11 cellular contexts compared by ENCODE assay signal in genomic region chr17:10151667-10152496, GRCh38. TPM values are rescaled to one million over a fixed set of nuclear protein-coding genes. Genes with fewer than 3 reads are reported as not detected.
DNase-seq lines count a peak whose midpoint lies in the region; ATAC-seq lines count a peak whose summit lies in the region.
"Had no signal": no experiment of that assay in that cellular context is flagged by ENCODE, and none has a peak within 500 bp of the region (broad histone marks: within the 10 kb centered on the region; RNA-seq: fewer than 3 reads in every experiment).

No MANE protein-coding gene starts in this region.

- peak; percentile 94 for DNase-seq in MV-4-11 (lab: John Stamatoyannopoulos, UW)
- DNase-seq in Right ventricle myocardium superior, result no peak
- DNase-seq in stimulated activated effector memory CD8-positive, alpha-beta T cell treated with anti-CD3 and anti-CD28 coated beads, Interleukin-12 subunit alpha, Interleukin-12 subunit beta, amount 100 ng/mL, for 72 hours (ENCODE audit: low spot score in 2 of 2), result no peak
- DNase-seq in NCI-H748 treated with DMSO at 0.1 percent for 48 hours (lab: John Stamatoyannopoulos, UW), result no peak
- no peak for DNase-seq in DMS153 (lab: John Stamatoyannopoulos, UW)
- no peak for DNase-seq in stimulated activated CD4-positive, alpha-beta T cell treated with anti-CD3 and anti-CD28 coated beads, Interleukin-15, amount 100 ng/mL, for 24 hours
- DNase-seq in NCI-H2029 (lab: John Stamatoyannopoulos, UW), result no peak
- DNase-seq: activated CD4-positive, alpha-beta T cell treated with anti-CD3 and anti-CD28 coated beads, Interleukin-2, amount 10 ng/mL, durations not matched to agents 7 days and 5 days; ovary had no signal

- peaks cover 39% of the 10 kb centered on the region for H3K4me1 Mint-ChIP-seq in stimulated activated effector memory CD8-positive, alpha-beta T cell treated with anti-CD3 and anti-CD28 coated beads, Interleukin-12 subunit alpha, Interleukin-12 subunit beta, amount 100 ng/mL, for 72 hours

- no peak overlapping the region for H3K4me3 Mint-ChIP-seq in stimulated activated effector memory CD8-positive, alpha-beta T cell treated with anti-CD3 and anti-CD28 coated beads, Interleukin-12 subunit alpha, Interleukin-12 subunit beta, amount 100 ng/mL, for 72 hours
- H3K4me3 Mint-ChIP-seq: activated CD4-positive, alpha-beta T cell treated with anti-CD3 and anti-CD28 coated beads, Interleukin-2, amount 10 ng/mL, durations not matched to agents 7 days and 5 days had no signal

- H3K36me3 Mint-ChIP-seq in stimulated activated effector memory CD8-positive, alpha-beta T cell treated with anti-CD3 and anti-CD28 coated beads, Interleukin-12 subunit alpha, Interleukin-12 subunit beta, amount 100 ng/mL, for 72 hours, result no peaks in the 10 kb centered on the region

- H3K9me3 Mint-ChIP-seq in stimulated activated effector memory CD8-positive, alpha-beta T cell treated with anti-CD3 and anti-CD28 coated beads, Interleukin-12 subunit alpha, Interleukin-12 subunit beta, amount 100 ng/mL, for 72 hours, result no peaks in the 10 kb centered on the region

- ATAC-seq in GM18907 (IDR thresholded peaks at IDR 0.05; ENCODE audit: unreplicated experiment) (peak; percentile 43), Right ventricle myocardium superior (ENCODE audit: poor library complexity) (peak; percentile 54)
- peak; percentile 47 for ATAC-seq in stimulated activated effector memory CD8-positive, alpha-beta T cell treated with anti-CD3 and anti-CD28 coated beads, Interleukin-12 subunit alpha, Interleukin-12 subunit beta, amount 100 ng/mL, for 72 hours
- ATAC-seq: body of pancreas had no signal

- no peak overlapping the region for H3K27ac Mint-ChIP-seq in stimulated activated effector memory CD8-positive, alpha-beta T cell treated with anti-CD3 and anti-CD28 coated beads, Interleukin-12 subunit alpha, Interleukin-12 subunit beta, amount 100 ng/mL, for 72 hours
- H3K27ac Mint-ChIP-seq: activated CD4-positive, alpha-beta T cell treated with anti-CD3 and anti-CD28 coated beads, Interleukin-2, amount 10 ng/mL, durations not matched to agents 7 days and 5 days had no signal

- intact Hi-C loops in Right ventricle myocardium superior (cut with DNase I), result no loop called here

RNA-seq across cellular contexts. Expression of gene GAS7, which starts 46.5 kb away (rescaled TPM):
- 72.1 TPM for total RNA-seq in Right ventricle myocardium superior
